In the genomic region with DNA sequence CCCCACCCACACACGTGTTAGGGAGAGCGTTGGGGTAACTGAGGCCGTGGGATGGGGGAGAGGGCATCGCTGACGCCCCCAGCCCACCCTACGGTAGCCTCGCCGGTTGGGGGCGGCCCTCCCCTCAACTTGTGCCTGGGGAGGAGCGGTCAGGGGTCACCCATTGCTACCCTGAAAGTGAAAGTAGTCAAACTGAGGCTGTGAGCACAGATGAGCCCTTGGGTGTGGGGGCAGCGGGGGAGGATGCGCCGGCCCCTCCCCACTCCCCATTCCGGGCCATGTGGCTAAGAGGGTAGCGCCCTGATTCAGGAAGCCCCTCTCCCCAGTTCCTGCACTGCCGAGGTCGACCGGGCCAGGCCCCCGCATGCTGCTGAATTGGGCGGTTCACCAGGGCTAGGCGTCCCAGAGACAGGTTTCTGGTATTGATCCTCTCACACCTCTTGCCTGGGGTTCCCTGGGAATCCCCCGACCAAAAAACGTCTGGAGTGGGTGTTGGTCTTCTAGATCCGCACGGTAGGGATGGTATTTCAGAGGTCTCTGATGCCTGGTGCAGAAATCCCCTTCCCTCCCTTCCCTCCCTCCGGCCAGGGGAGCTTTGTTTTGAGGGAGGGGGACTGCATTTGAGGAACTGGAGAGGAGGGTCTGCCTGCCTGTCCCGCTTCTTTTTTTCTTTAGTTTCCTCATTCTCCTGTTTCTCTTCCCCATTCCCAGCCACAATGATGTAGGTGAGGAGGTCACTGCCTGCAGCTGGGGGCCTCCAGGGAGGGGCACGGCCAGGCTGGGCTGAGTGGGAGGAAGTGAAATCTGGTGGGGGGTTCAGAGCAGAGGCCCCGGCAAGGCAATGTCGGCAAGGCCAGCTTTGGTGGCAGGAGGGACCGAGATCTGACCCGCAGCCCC, we compare ENCODE assay signal across 8 cellular contexts. TPM values are rescaled to one million over a fixed set of nuclear protein-coding genes. Genes with fewer than 3 reads are reported as not detected.
DNase-seq lines count a peak whose midpoint lies in the region; ATAC-seq lines count a peak whose summit lies in the region.

No MANE protein-coding gene starts in this region.

- H2BK120ac ChIP-seq in mesendoderm (ENCODE audit: low read depth, low read length), result peak overlapping the region; percentile 18

- H2AFZ ChIP-seq in GM23248, result peak overlapping the region; percentile 70

- H3K27me3 Mint-ChIP-seq in T-helper 17 cell, result no peaks in the 10 kb centered on the region
- H3K27me3 Mint-ChIP-seq in central memory CD8-positive, alpha-beta T cell, result no peaks in the 10 kb centered on the region

- no peaks in the 10 kb centered on the region for H3K36me3 ChIP-seq in GM23248 (ENCODE audit: low read depth)
- H3K36me3 ChIP-seq in mesendoderm (ENCODE audit: control insufficient read depth, insufficient read depth, low read length), result no peaks in the 10 kb centered on the region
- H3K36me3 ChIP-seq in stomach smooth muscle (ENCODE audit: control insufficient read depth in 2 of 2, insufficient read depth in 2 of 2, low read length in 2 of 2), result no peaks in the 10 kb centered on the region

- H2BK15ac ChIP-seq in mesendoderm (replicated peaks; ENCODE audit: low read depth), result no peak overlapping the region

- H3K56ac ChIP-seq in mesendoderm (ENCODE audit: low read length), result peak overlapping the region; percentile 91

- H2BK5ac ChIP-seq in mesendoderm (ENCODE audit: low read length), result peak overlapping the region; percentile 43

- peaks cover 2% of the 10 kb centered on the region for H3K36me3 Mint-ChIP-seq in T-helper 17 cell (ENCODE audit: low read depth)
- peaks cover 10% of the 10 kb centered on the region for H3K36me3 Mint-ChIP-seq in central memory CD8-positive, alpha-beta T cell (ENCODE audit: insufficient read depth)

- peak overlapping the region; percentile 73 for H3K23ac ChIP-seq in mesendoderm (ENCODE audit: low read length)

- H3K27ac ChIP-seq in GM23248 (peak overlapping the region; percentile 49), mesendoderm (ENCODE audit: low read depth, low read length) (peak overlapping the region; percentile 20), stomach smooth muscle (ENCODE audit: low read length) (peak overlapping the region; percentile 64)

- peak overlapping the region; percentile 37 for H2AK5ac ChIP-seq in mesendoderm (ENCODE audit: low read length)

- DNase-seq in GM23248, result peak; percentile 23
- DNase-seq in T-helper 17 cell, result peak in 1 of 3 donors; percentile 60
- DNase-seq in central memory CD8-positive, alpha-beta T cell (ENCODE audit: low spot score in 2 of 2), result peak in 1 of 2 donors; percentile 24
- DNase-seq in mesendoderm, result no peak
- no peak for DNase-seq in NCI-H1694 (lab: John Stamatoyannopoulos, UW)
- DNase-seq in DMS114 treated with DMSO at 0.1 percent for 48 hours (lab: John Stamatoyannopoulos, UW; ENCODE audit: unreplicated experiment), result no peak
- DNase-seq in cerebellar cortex (ENCODE audit: low spot score), result no peak

- H4K5ac ChIP-seq in mesendoderm (ENCODE audit: low read length), result no peak overlapping the region

- peak overlapping the region; percentile 94 for H3K4me3 Mint-ChIP-seq in T-helper 17 cell
- H3K4me3 Mint-ChIP-seq in central memory CD8-positive, alpha-beta T cell, result peak overlapping the region; percentile 76

- peak overlapping the region; percentile 82 for H3K4ac ChIP-seq in mesendoderm (ENCODE audit: low read depth, low read length)

- H3K18ac ChIP-seq in mesendoderm (ENCODE audit: low read length), result peak overlapping the region; percentile 77

- peak overlapping the region; percentile 93 for H3K4me3 ChIP-seq in GM23248
- H3K4me3 ChIP-seq in mesendoderm (ENCODE audit: low read length), result peak overlapping the region; percentile 62
- H3K4me3 ChIP-seq in stomach smooth muscle (ENCODE audit: low read length in 2 of 2), result peak overlapping the region; percentile 84 to 90

- H3K9ac ChIP-seq in GM23248 (peak overlapping the region; percentile 89), mesendoderm (ENCODE audit: low read length) (peak overlapping the region; percentile 93), stomach smooth muscle (ENCODE audit: low read length in 2 of 2) (peak overlapping the region; percentile 72 to 83)

- peaks cover 61% of the 10 kb centered on the region for H3F3A ChIP-seq in GM23248 (ENCODE audit: insufficient read depth)

- H3K9me3 Mint-ChIP-seq in central memory CD8-positive, alpha-beta T cell, result no peaks in the 10 kb centered on the region

- H3K9me2 ChIP-seq in GM23248 (ENCODE audit: insufficient read depth), result no peaks in the 10 kb centered on the region

- H4K20me1 ChIP-seq in GM23248 (ENCODE audit: insufficient read depth), result no peaks in the 10 kb centered on the region

- peak overlapping the region; percentile 97 for H3K27ac Mint-ChIP-seq in T-helper 17 cell
- H3K27ac Mint-ChIP-seq in central memory CD8-positive, alpha-beta T cell (ENCODE audit: low read depth), result peak overlapping the region; percentile 88

- H3K4me2 ChIP-seq in GM23248 (ENCODE audit: unreplicated experiment), result peak overlapping the region; percentile 84
- peak overlapping the region; percentile 76 for H3K4me2 ChIP-seq in mesendoderm (ENCODE audit: low read length)

- H3K4me1 Mint-ChIP-seq in T-helper 17 cell, result peaks cover 44% of the 10 kb centered on the region
- H3K4me1 Mint-ChIP-seq in central memory CD8-positive, alpha-beta T cell, result peaks cover 71% of the 10 kb centered on the region

- no peak overlapping the region for H4K8ac ChIP-seq in mesendoderm (ENCODE audit: low read depth, low read length)

- no peaks in the 10 kb centered on the region for H3K27me3 ChIP-seq in GM23248 (replicated peaks; ENCODE audit: insufficient read depth)
- no peaks in the 10 kb centered on the region for H3K27me3 ChIP-seq in mesendoderm (ENCODE audit: insufficient read depth, low read length, poor library complexity)
- no peaks in the 10 kb centered on the region for H3K27me3 ChIP-seq in stomach smooth muscle (ENCODE audit: control insufficient read depth in 1 of 2, insufficient read depth in 2 of 2, low read length in 2 of 2)

- H3K9me3 ChIP-seq in GM23248 (ENCODE audit: low read depth) (no peaks in the 10 kb centered on the region), T-helper 17 cell (ENCODE audit: control insufficient read depth, low read length, poor library complexity, severe bottlenecking) (no peaks in the 10 kb centered on the region), stomach smooth muscle (ENCODE audit: control insufficient read depth in 2 of 2, low read length in 2 of 2) (no peaks in the 10 kb centered on the region)

- in situ Hi-C loops in GM23248 (cut with MboI), result no loop called here

- H3K4me1 ChIP-seq in GM23248 (ENCODE audit: insufficient read depth), result peaks cover 43% of the 10 kb centered on the region
- peaks cover 28% of the 10 kb centered on the region for H3K4me1 ChIP-seq in mesendoderm (ENCODE audit: control insufficient read depth, low read depth, low read length)
- H3K4me1 ChIP-seq in stomach smooth muscle (ENCODE audit: control insufficient read depth, insufficient read depth, low read length), result peaks cover 62% of the 10 kb centered on the region

- peaks cover 18% of the 10 kb centered on the region for H3K79me1 ChIP-seq in mesendoderm (ENCODE audit: low read length)

- 8 to 9% methylated on average over 30 to 32 of the region's 32 CpGs for WGBS in GM23248 (ENCODE audit: low coverage in 1 of 2, low lambda C conversion rate in 2 of 2, missing lambda C conversion rate in 2 of 2), 2 experiments
- no CpG with 5 or more reads among the region's 32 CpGs for WGBS in mesendoderm (ENCODE audit: extremely low coverage, insufficient coverage, low lambda C conversion rate)

- H3K79me2 ChIP-seq in GM23248 (ENCODE audit: insufficient read depth), result peaks cover 58% of the 10 kb centered on the region
- peaks cover 52% of the 10 kb centered on the region for H3K79me2 ChIP-seq in mesendoderm (ENCODE audit: control insufficient read depth, insufficient read depth, low read length)

- ATAC-seq in T-helper 17 cell, result peak; percentile 5
- ATAC-seq in central memory CD8-positive, alpha-beta T cell (replicated peaks; ENCODE audit: extremely low read depth, poor library complexity, severe bottlenecking), result no peak

RNA-seq across cellular contexts. Expression of a gene that starts 1.0 kb away (rescaled TPM):
- 39.1 and 42.8 TPM in 2 replicates for total RNA-seq in GM23248 (2014; rRNA removed; shearing (Covaris generic))
- 9.2 and 9.4 TPM in 2 replicates for polyA plus RNA-seq in GM23248 (2016; fragmentation: Nextera tagmentation; extraction: Ambion mirVana)
- total RNA-seq in T-helper 17 cell, result 10 to 100 TPM; 38.7 to 39.3 TPM
- 21.1 TPM for polyA plus RNA-seq in mesendoderm (2013, experiment 1 of 2)
- 21.3 TPM for polyA plus RNA-seq in mesendoderm (2013, experiment 2 of 2)

RNA-seq across cellular contexts. Expression of a gene that starts 37.8 kb away (rescaled TPM):
- total RNA-seq in GM23248 (2014; rRNA removed; shearing (Covaris generic)), result 4.8 and 12.9 TPM in 2 replicates
- 6.6 and 7.9 TPM in 2 replicates for polyA plus RNA-seq in GM23248 (2016; fragmentation: Nextera tagmentation; extraction: Ambion mirVana)
- 1 to 10 TPM; 2.1 to 2.5 TPM for total RNA-seq in T-helper 17 cell
- 4.4 TPM for polyA plus RNA-seq in mesendoderm (2013, experiment 1 of 2)
- 4.3 TPM for polyA plus RNA-seq in mesendoderm (2013, experiment 2 of 2)
